In the genomic region with DNA sequence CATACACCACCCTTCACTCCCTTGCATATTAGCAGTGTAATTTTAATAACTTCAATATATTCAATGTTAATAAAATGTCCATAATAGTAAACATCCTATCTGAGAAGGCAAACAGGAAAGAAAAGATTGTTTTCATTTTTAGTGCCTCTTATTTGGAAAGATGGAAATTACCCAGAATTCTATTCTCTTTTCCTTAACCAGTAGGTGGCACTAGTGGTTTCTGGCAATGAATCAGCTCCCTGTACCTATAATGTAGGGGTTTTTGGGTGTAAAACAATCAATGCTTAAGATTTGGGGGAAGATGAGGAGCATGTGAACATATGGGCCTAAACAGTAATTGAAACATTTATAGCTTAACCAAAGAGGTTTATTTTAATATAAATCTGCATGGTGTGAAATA, we compare ENCODE assay signal across 10 cellular contexts. TPM values are rescaled to one million over a fixed set of nuclear protein-coding genes. Genes with fewer than 3 reads are reported as not detected.
DNase-seq lines count a peak whose midpoint lies in the region; ATAC-seq, FAIRE-seq and TF ChIP-seq lines count a peak whose summit lies in the region.
"Had no signal": no experiment of that assay in that cellular context is flagged by ENCODE, and none has a peak within 500 bp of the region (broad histone marks: within the 10 kb centered on the region; RNA-seq: fewer than 3 reads in every experiment).

No MANE protein-coding gene starts in this region.

- H3K4me3 ChIP-seq in heart right ventricle, result no peak overlapping the region
- H3K4me3 ChIP-seq in Peyer's patch, result no peak overlapping the region
- H3K4me3 ChIP-seq in vagina, result no peak overlapping the region

- H3K27me3 ChIP-seq in heart right ventricle (peaks cover 0 to 25% (median 0%) of the 10 kb centered on the region in 7 donors), Peyer's patch (no peaks in the 10 kb centered on the region), vagina (no peaks in the 10 kb centered on the region)

- intact Hi-C loops in heart right ventricle (cut with DNase I) (loop anchor here in 9 of 10 donors (2.0 to 10.0 kb wide), 12 partner anchors 39 to 517 kb away; no protein-coding TSS in a partner anchor), Right ventricle myocardium superior (cut with DNase I) (loop anchor here (10.0 kb wide), 1 partner anchor 63 kb away; no protein-coding TSS in a partner anchor), vagina (cut with DNase I) (no loop called here)

- no peak for ATAC-seq in heart right ventricle
- no peak for ATAC-seq in Right ventricle myocardium superior (ENCODE audit: poor library complexity)
- no peak for ATAC-seq in HG03342 (IDR thresholded peaks at IDR 0.05; ENCODE audit: unreplicated experiment)
- no peak for ATAC-seq in HG03571 (IDR thresholded peaks at IDR 0.05; ENCODE audit: unreplicated experiment)

- TF ChIP-seq POLR2A in Peyer's patch (IDR thresholded peaks at IDR 0.05) (no peak), vagina (IDR thresholded peaks at IDR 0.05) (no peak)

- peak; percentile 22 to 70 (median 54) for TF ChIP-seq CTCF in heart right ventricle (IDR thresholded peaks at IDR 0.05)
- TF ChIP-seq CTCF in Peyer's patch (IDR thresholded peaks at IDR 0.05), result peak in 5 of 6 experiments; percentile 18 to 65 (median 55)
- peak in 2 of 3 experiments; percentile 25 to 51 for TF ChIP-seq CTCF in vagina (IDR thresholded peaks at IDR 0.05)

- H3K9me3 ChIP-seq in heart right ventricle, result no peaks in the 10 kb centered on the region
- H3K9me3 ChIP-seq in Peyer's patch, result no peaks in the 10 kb centered on the region
- H3K9me3 ChIP-seq in vagina, result no peaks in the 10 kb centered on the region

- H3K4me1 ChIP-seq in heart right ventricle (peaks cover 0 to 14% (median 9%) of the 10 kb centered on the region in 9 donors), Peyer's patch (peaks cover 0 to 19% (median 1%) of the 10 kb centered on the region in 4 donors), vagina (peaks cover 14% of the 10 kb centered on the region)

- H3K36me3 ChIP-seq in heart right ventricle (no peaks in the 10 kb centered on the region), Peyer's patch (no peaks in the 10 kb centered on the region), vagina (no peaks in the 10 kb centered on the region)

- DNase-seq in heart right ventricle (no peak), Right ventricle myocardium superior (no peak), Peyer's patch (no peak), frontal cortex (ENCODE audit: low spot score in 2 of 2) (no peak), vagina (ENCODE audit: extremely low spot score in 2 of 2) (no peak), activated gamma-delta T cell (lab: John Stamatoyannopoulos, UW) (no peak)

- H3K27ac ChIP-seq in heart right ventricle (no peak overlapping the region), Peyer's patch (no peak overlapping the region), vagina (no peak overlapping the region)

- peak; percentile 57 for FAIRE-seq in frontal cortex (lab: Jason Lieb, UNC)
- FAIRE-seq: G401.6 had no signal

RNA-seq across cellular contexts. Expression of a gene that starts 5.7 kb away (rescaled TPM):
- total RNA-seq in heart right ventricle (10 to 100 TPM in 7 of 10 donors, 1 to 10 TPM in 3; 4.6 to 20.1 (median 12.9) TPM), Right ventricle myocardium superior (16.5 TPM), Peyer's patch (100 to 1,000 TPM in 2 of 4 donors, 10 to 100 TPM in 2; 12.4 to 120 (median 105) TPM), frontal cortex (49.3 TPM), vagina (34.9 TPM)
- polyA plus RNA-seq in heart right ventricle, result 1 to 10 TPM; 1.4 to 7.3 TPM
- total RNA-seq: activated CD8-positive, alpha-beta memory T cell treated with anti-CD3 and anti-CD28 coated beads for 36 hours had no signal
